In the genomic region with DNA sequence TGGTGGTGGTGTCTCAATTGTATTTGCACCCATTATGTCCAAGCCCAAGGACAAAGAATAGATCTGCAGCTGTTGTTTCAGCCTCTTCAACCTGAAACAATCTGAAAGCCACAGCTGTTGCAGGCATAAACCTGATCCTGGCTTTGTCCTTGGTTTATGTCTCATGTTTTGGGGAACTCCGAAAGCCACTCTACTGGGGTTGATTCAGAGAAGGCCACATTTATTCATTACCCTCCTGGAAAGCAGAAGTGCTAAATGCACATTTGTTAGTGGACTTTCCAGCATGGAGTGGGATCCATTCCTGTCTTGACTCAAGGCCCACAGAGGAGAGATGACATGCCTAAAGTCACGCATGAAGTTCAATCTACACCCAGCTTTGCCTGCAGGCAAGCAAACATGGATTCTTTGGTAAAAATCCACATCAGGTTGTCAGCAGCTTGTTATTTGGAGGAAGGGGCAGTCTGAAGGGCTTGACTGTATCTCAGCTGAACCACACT, we compare ENCODE assay signal across 10 cellular contexts. TPM values are rescaled to one million over a fixed set of nuclear protein-coding genes. Genes with fewer than 3 reads are reported as not detected.
A peak's percentile ranks its signal among the peaks of the same experiment; 100 is the strongest.
DNase-seq lines count a peak whose midpoint lies in the region; ATAC-seq and TF ChIP-seq lines count a peak whose summit lies in the region.
"Had no signal": no experiment of that assay in that cellular context is flagged by ENCODE, and none has a peak within 500 bp of the region (broad histone marks: within the 10 kb centered on the region; RNA-seq: fewer than 3 reads in every experiment).

No MANE protein-coding gene starts in this region.

- H3K9me3 ChIP-seq in left lung (no peaks in the 10 kb centered on the region), aorta (ENCODE audit: control insufficient read depth, low read length) (no peaks in the 10 kb centered on the region)
- H3K9me3 ChIP-seq: upper lobe of right lung had no signal

- no peak for TF ChIP-seq CTCF in left lung (IDR thresholded peaks at IDR 0.05)
- no peak for TF ChIP-seq CTCF in type B pancreatic cell (conservative IDR thresholded peaks at IDR 0.05)

- H3K4me3 Mint-ChIP-seq in type B pancreatic cell, result no peak overlapping the region
- H3K4me3 Mint-ChIP-seq: IgD-negative memory B cell had no signal

- ATAC-seq in GM18498 (IDR thresholded peaks at IDR 0.05; ENCODE audit: unreplicated experiment), result peak; percentile 46
- ATAC-seq in GM19452 (IDR thresholded peaks at IDR 0.05; ENCODE audit: unreplicated experiment), result peak; percentile 42
- peak; percentile 59 for ATAC-seq in HG03442 (IDR thresholded peaks at IDR 0.05; ENCODE audit: unreplicated experiment)
- ATAC-seq in left lung, result peak; percentile 44
- ATAC-seq in aorta (ENCODE audit: low FRiP score), result no peak
- ATAC-seq: upper lobe of right lung had no signal

- intact Hi-C loops in left lung (cut with DNase I), result no loop called here
- intact Hi-C loops in aorta (cut with DNase I), result no loop called here

- H3K4me1 Mint-ChIP-seq in type B pancreatic cell (ENCODE audit: unreplicated experiment), result peaks cover 19% of the 10 kb centered on the region

- H3K36me3 Mint-ChIP-seq in type B pancreatic cell, result peaks cover 4% of the 10 kb centered on the region

- WGBS in aorta, 2 donors, result 95 to 97% methylated on average over 2 of the region's 2 CpGs

- H3K27ac Mint-ChIP-seq in type B pancreatic cell, result no peak overlapping the region

- peaks cover 7% of the 10 kb centered on the region for H3K9me3 Mint-ChIP-seq in type B pancreatic cell
- H3K9me3 Mint-ChIP-seq: IgD-negative memory B cell had no signal

- H3K36me3 ChIP-seq in left lung (no peaks in the 10 kb centered on the region), aorta (ENCODE audit: control insufficient read depth in 1 of 2, insufficient read depth in 2 of 2, low read length in 1 of 2) (no peaks in the 10 kb centered on the region)
- H3K36me3 ChIP-seq: upper lobe of right lung had no signal

- DNase-seq in left lung, result no peak
- no peak for DNase-seq in NCI-H446 (lab: John Stamatoyannopoulos, UW)
- DNase-seq in aorta, result no peak
- no peak for DNase-seq in effector CD4-positive, alpha-beta T cell
- DNase-seq in type B pancreatic cell (ENCODE audit: extremely low spot score, unreplicated experiment), result no peak
- DNase-seq: upper lobe of right lung had no signal

- H3K4me3 ChIP-seq in left lung (no peak overlapping the region), aorta (ENCODE audit: low read length in 2 of 2) (no peak overlapping the region)
- H3K4me3 ChIP-seq: upper lobe of right lung had no signal

- H3K27me3 ChIP-seq in left lung, result no peaks in the 10 kb centered on the region
- no peaks in the 10 kb centered on the region for H3K27me3 ChIP-seq in aorta (ENCODE audit: control insufficient read depth in 1 of 2, insufficient read depth in 2 of 2, low read length in 1 of 2)
- H3K27me3 ChIP-seq: upper lobe of right lung had no signal

- H3K27ac ChIP-seq in left lung (no peak overlapping the region), aorta (ENCODE audit: low read depth in 1 of 2, low read length in 2 of 2) (no peak overlapping the region)
- H3K27ac ChIP-seq: upper lobe of right lung had no signal

- H3K4me1 ChIP-seq in left lung (peaks cover 0 to 5% of the 10 kb centered on the region in 2 donors), aorta (ENCODE audit: control insufficient read depth in 1 of 2, insufficient read depth in 2 of 2, low read length in 2 of 2) (peaks cover 2 to 7% of the 10 kb centered on the region in 2 donors)
- H3K4me1 ChIP-seq: upper lobe of right lung had no signal

- H3K27me3 Mint-ChIP-seq in type B pancreatic cell, result no peaks in the 10 kb centered on the region
- H3K27me3 Mint-ChIP-seq: IgD-negative memory B cell had no signal

RNA-seq across cellular contexts. Expression of gene ADAM19, which starts 36.0 kb away (rescaled TPM):
- total RNA-seq in left lung, result 10 to 100 TPM; 17.1 to 20.8 TPM
- total RNA-seq in aorta, result 10 to 100 TPM; 31.0 to 42.8 TPM
- polyA plus RNA-seq in aorta, result 1 to 10 TPM; 1.5 to 9.6 TPM
- 9.3 and 15.8 TPM in 2 replicates for total RNA-seq in type B pancreatic cell (ENCODE audit: low replicate concordance)

RNA-seq across cellular contexts. Expression of gene SOX30, which starts 40.6 kb away (rescaled TPM):
- total RNA-seq in left lung (under 1 TPM in 1 of 2 donors, not detected in 1; 0.15 TPM), aorta (under 1 TPM in 1 of 2 donors, not detected in 1; 0.12 TPM), type B pancreatic cell (ENCODE audit: low replicate concordance) (not detected in 2 replicates)
- not detected for polyA plus RNA-seq in aorta

RNA-seq across cellular contexts. Expression of gene C5orf52, which starts 59.7 kb away (rescaled TPM):
- total RNA-seq in left lung (not detected), aorta (not detected), type B pancreatic cell (ENCODE audit: low replicate concordance) (not detected in 2 replicates)
- not detected for polyA plus RNA-seq in aorta
- total RNA-seq: upper lobe of right lung had no signal
- polyA plus RNA-seq: IgD-negative memory B cell had no signal
